8 cellular contexts compared by ENCODE assay signal in genomic region chr16:30068750-30069574, GRCh38. TPM values are rescaled to one million over a fixed set of nuclear protein-coding genes. Genes with fewer than 3 reads are reported as not detected.
DNase-seq lines count a peak whose midpoint lies in the region; ATAC-seq and TF ChIP-seq lines count a peak whose summit lies in the region.

No MANE protein-coding gene starts in this region.

- H3K27ac Mint-ChIP-seq in activated T-cell treated with anti-CD3 and anti-CD28 coated beads, Interleukin-2, amount 50 U/mL, for 72 hours: peak overlapping the region; percentile 76

- peak overlapping the region; percentile 62; the same call in 1 of the 2 replicates for H3K9ac ChIP-seq in BLaER1
- H3K9ac ChIP-seq in Karpas-422 (ENCODE audit: low read length): no peak overlapping the region

- peaks cover 44% of the 10 kb centered on the region for H3K4me1 ChIP-seq in BLaER1
- peaks cover 32% of the 10 kb centered on the region for H3K4me1 ChIP-seq in Karpas-422 (ENCODE audit: low read length)
- peaks cover 7% of the 10 kb centered on the region for H3K4me1 ChIP-seq in foreskin keratinocyte

- ATAC-seq in activated T-cell treated with anti-CD3 and anti-CD28 coated beads, Interleukin-2, amount 50 U/mL, for 72 hours (replicated peaks in 1 of 2): no peak
- ATAC-seq in foreskin keratinocyte (no peak), HG02973 (IDR thresholded peaks at IDR 0.05; ENCODE audit: unreplicated experiment) (no peak)

- peak; percentile 82 for DNase-seq in Karpas-422
- peak; percentile 47 to 67 for DNase-seq in activated T-cell treated with anti-CD3 and anti-CD28 coated beads, Interleukin-2, amount 50 U/mL, for 72 hours
- no peak for DNase-seq in foreskin keratinocyte
- DNase-seq in stimulated activated naive CD4-positive, alpha-beta T cell (lab: John Stamatoyannopoulos, UW): peak; percentile 42 to 67 (median 52)
- no peak for DNase-seq in EL
- DNase-seq in middle frontal gyrus (ENCODE audit: extremely low spot score, low spot score): no peak

- H3K9me3 ChIP-seq in BLaER1 (no peaks in the 10 kb centered on the region), Karpas-422 (ENCODE audit: low read length) (no peaks in the 10 kb centered on the region)

- peak overlapping the region; percentile 41; the same call in 1 of the 2 replicates for H3K4me3 ChIP-seq in BLaER1
- no peak overlapping the region for H3K4me3 ChIP-seq in Karpas-422 (ENCODE audit: low read length)

- H2AFZ ChIP-seq in Karpas-422 (ENCODE audit: low read length): no peak overlapping the region

- peak overlapping the region in 1 of 2 donors; percentile 25 for H3K4me3 Mint-ChIP-seq in activated T-cell treated with anti-CD3 and anti-CD28 coated beads, Interleukin-2, amount 50 U/mL, for 72 hours

- H3K4me2 ChIP-seq in BLaER1 (peak overlapping the region; percentile 94), Karpas-422 (ENCODE audit: low read depth, low read length, poor library complexity, severe bottlenecking) (no peak overlapping the region)

- H3K27me3 Mint-ChIP-seq in activated T-cell treated with anti-CD3 and anti-CD28 coated beads, Interleukin-2, amount 50 U/mL, for 72 hours (ENCODE audit: low read depth): no peaks in the 10 kb centered on the region

- H4K20me1 ChIP-seq in BLaER1 (peaks cover 66% of the 10 kb centered on the region), Karpas-422 (ENCODE audit: insufficient read depth, low read depth, low read length) (peaks cover 38% of the 10 kb centered on the region)

- peak; percentile 71 for TF ChIP-seq CTCF in foreskin keratinocyte (conservative IDR thresholded peaks at IDR 0.05)

- peak overlapping the region; percentile 63; the same call in 1 of the 2 replicates for H3K27ac ChIP-seq in BLaER1
- no peak overlapping the region for H3K27ac ChIP-seq in Karpas-422 (ENCODE audit: low read length)
- H3K27ac ChIP-seq in foreskin keratinocyte: no peak overlapping the region

- H3K79me2 ChIP-seq in Karpas-422 (ENCODE audit: low read length): peaks cover 31% of the 10 kb centered on the region

- H3K9me2 ChIP-seq in Karpas-422 (replicated peaks; ENCODE audit: insufficient read depth, low read length): no peaks in the 10 kb centered on the region

- H3K36me3 ChIP-seq in BLaER1 (peaks cover 82% of the 10 kb centered on the region), Karpas-422 (ENCODE audit: insufficient read depth, low read length) (peaks cover 62% of the 10 kb centered on the region)

- H3K27me3 ChIP-seq in BLaER1: no peaks in the 10 kb centered on the region
- no peaks in the 10 kb centered on the region for H3K27me3 ChIP-seq in Karpas-422 (ENCODE audit: low read length)
- no peaks in the 10 kb centered on the region for H3K27me3 ChIP-seq in foreskin keratinocyte

- H3K4me1 Mint-ChIP-seq in activated T-cell treated with anti-CD3 and anti-CD28 coated beads, Interleukin-2, amount 50 U/mL, for 72 hours (ENCODE audit: low read depth): peaks cover 37% of the 10 kb centered on the region

- H3K36me3 Mint-ChIP-seq in activated T-cell treated with anti-CD3 and anti-CD28 coated beads, Interleukin-2, amount 50 U/mL, for 72 hours (ENCODE audit: insufficient read depth in 2 of 2): peaks cover 24 to 46% of the 10 kb centered on the region in 2 donors

- no peaks in the 10 kb centered on the region for H3K9me3 Mint-ChIP-seq in activated T-cell treated with anti-CD3 and anti-CD28 coated beads, Interleukin-2, amount 50 U/mL, for 72 hours

RNA-seq across cellular contexts. Expression of gene ALDOA, which starts 3.4 kb away (rescaled TPM):
- total RNA-seq in Karpas-422 (2014; rRNA removed; shearing (Covaris generic); ENCODE audit: low replicate concordance): 1,486 and 1,797 TPM in 2 replicates
- 100 to 1,000 TPM; 857 to 918 TPM for total RNA-seq in activated T-cell treated with anti-CD3 and anti-CD28 coated beads, Interleukin-2, amount 50 U/mL, for 72 hours
- 1,171 and 1,282 TPM in 2 replicates for total RNA-seq in foreskin keratinocyte
- 1,433 and 1,464 TPM in 2 replicates for polyA plus RNA-seq in foreskin keratinocyte

RNA-seq across cellular contexts. Expression of gene PPP4C, which starts 6.8 kb away (rescaled TPM):
- total RNA-seq in Karpas-422 (2014; rRNA removed; shearing (Covaris generic); ENCODE audit: low replicate concordance): 103 and 154 TPM in 2 replicates
- 100 to 1,000 TPM; 114 to 124 TPM for total RNA-seq in activated T-cell treated with anti-CD3 and anti-CD28 coated beads, Interleukin-2, amount 50 U/mL, for 72 hours
- total RNA-seq in foreskin keratinocyte: 133 and 147 TPM in 2 replicates
- 166 and 169 TPM in 2 replicates for polyA plus RNA-seq in foreskin keratinocyte

RNA-seq across cellular contexts. Expression of gene TBX6, which starts 22.8 kb away (rescaled TPM):
- total RNA-seq in Karpas-422 (2014; rRNA removed; shearing (Covaris generic); ENCODE audit: low replicate concordance): 1.8 and 2.1 TPM in 2 replicates
- 1 to 10 TPM; 4.2 to 5.8 TPM for total RNA-seq in activated T-cell treated with anti-CD3 and anti-CD28 coated beads, Interleukin-2, amount 50 U/mL, for 72 hours
- 1.3 and 1.7 TPM in 2 replicates for total RNA-seq in foreskin keratinocyte
- 2.0 and 2.9 TPM in 2 replicates for polyA plus RNA-seq in foreskin keratinocyte

RNA-seq across cellular contexts. Expression of gene YPEL3, which starts 27.1 kb away (rescaled TPM):
- total RNA-seq in Karpas-422 (2014; rRNA removed; shearing (Covaris generic); ENCODE audit: low replicate concordance): 62.1 and 93.0 TPM in 2 replicates
- total RNA-seq in activated T-cell treated with anti-CD3 and anti-CD28 coated beads, Interleukin-2, amount 50 U/mL, for 72 hours: 10 to 100 TPM; 60.2 to 77.8 TPM
- 22.1 and 25.4 TPM in 2 replicates for total RNA-seq in foreskin keratinocyte
- 29.6 and 43.1 TPM in 2 replicates for polyA plus RNA-seq in foreskin keratinocyte

RNA-seq across cellular contexts. Expression of gene TLCD3B, which starts 37.9 kb away (rescaled TPM):
- total RNA-seq in Karpas-422 (2014; rRNA removed; shearing (Covaris generic); ENCODE audit: low replicate concordance): 1.0 TPM in 1 of 2 replicates, not detected in the other
- total RNA-seq in activated T-cell treated with anti-CD3 and anti-CD28 coated beads, Interleukin-2, amount 50 U/mL, for 72 hours: 1 to 10 TPM; 4.5 to 6.9 TPM
- total RNA-seq in foreskin keratinocyte: 0.07 TPM in 1 of 2 replicates, not detected in the other
- polyA plus RNA-seq in foreskin keratinocyte: not detected in 2 replicates

Comparison
In these comparisons a context has a peak if more than half of its experiments do, and no peak if none do; other contexts are left out.
1. DNase-seq: peak in Karpas-422 (single experiment), activated T-cell treated with anti-CD3 and anti-CD28 coated beads, Interleukin-2, amount 50 U/mL, for 72 hours (2 of 2) and stimulated activated naive CD4-positive, alpha-beta T cell (6 of 6); none in foreskin keratinocyte (0 of 2), EL (single experiment) and middle frontal gyrus (single experiment).